2 cellular contexts compared by ENCODE assay signal in genomic region chr5:148666353-148666752, GRCh38.
TF ChIP-seq lines count a peak whose summit lies in the region.

No MANE protein-coding gene starts in this region.

TF ChIP-seq in Ishikawa, 13 proteins besides CTCF, POLR2A, EP300 and RAD21:
- TF ChIP-seq, protein P1, sequence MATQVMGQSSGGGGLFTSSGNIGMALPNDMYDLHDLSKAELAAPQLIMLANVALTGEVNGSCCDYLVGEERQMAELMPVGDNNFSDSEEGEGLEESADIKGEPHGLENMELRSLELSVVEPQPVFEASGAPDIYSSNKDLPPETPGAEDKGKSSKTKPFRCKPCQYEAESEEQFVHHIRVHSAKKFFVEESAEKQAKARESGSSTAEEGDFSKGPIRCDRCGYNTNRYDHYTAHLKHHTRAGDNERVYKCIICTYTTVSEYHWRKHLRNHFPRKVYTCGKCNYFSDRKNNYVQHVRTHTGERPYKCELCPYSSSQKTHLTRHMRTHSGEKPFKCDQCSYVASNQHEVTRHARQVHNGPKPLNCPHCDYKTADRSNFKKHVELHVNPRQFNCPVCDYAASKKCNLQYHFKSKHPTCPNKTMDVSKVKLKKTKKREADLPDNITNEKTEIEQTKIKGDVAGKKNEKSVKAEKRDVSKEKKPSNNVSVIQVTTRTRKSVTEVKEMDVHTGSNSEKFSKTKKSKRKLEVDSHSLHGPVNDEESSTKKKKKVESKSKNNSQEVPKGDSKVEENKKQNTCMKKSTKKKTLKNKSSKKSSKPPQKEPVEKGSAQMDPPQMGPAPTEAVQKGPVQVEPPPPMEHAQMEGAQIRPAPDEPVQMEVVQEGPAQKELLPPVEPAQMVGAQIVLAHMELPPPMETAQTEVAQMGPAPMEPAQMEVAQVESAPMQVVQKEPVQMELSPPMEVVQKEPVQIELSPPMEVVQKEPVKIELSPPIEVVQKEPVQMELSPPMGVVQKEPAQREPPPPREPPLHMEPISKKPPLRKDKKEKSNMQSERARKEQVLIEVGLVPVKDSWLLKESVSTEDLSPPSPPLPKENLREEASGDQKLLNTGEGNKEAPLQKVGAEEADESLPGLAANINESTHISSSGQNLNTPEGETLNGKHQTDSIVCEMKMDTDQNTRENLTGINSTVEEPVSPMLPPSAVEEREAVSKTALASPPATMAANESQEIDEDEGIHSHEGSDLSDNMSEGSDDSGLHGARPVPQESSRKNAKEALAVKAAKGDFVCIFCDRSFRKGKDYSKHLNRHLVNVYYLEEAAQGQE (IDR thresholded peaks at IDR 0.05; ENCODE audit: low read depth) = peak; percentile 80
- TF ChIP-seq YY1 (IDR thresholded peaks at IDR 0.05; ENCODE audit: low read depth) = no peak

TF ChIP-seq in GM12878, 131 proteins besides CTCF, POLR2A, EP300 and RAD21:
- TF ChIP-seq, protein P1 (IDR thresholded peaks at IDR 0.05; ENCODE audit: low read depth, low read length) = peak; percentile 58; the same call in 1 of the 2 replicates
- TF ChIP-seq HCFC1 (IDR thresholded peaks at IDR 0.05; ENCODE audit: low read length) = no peak
